In the genomic region with DNA sequence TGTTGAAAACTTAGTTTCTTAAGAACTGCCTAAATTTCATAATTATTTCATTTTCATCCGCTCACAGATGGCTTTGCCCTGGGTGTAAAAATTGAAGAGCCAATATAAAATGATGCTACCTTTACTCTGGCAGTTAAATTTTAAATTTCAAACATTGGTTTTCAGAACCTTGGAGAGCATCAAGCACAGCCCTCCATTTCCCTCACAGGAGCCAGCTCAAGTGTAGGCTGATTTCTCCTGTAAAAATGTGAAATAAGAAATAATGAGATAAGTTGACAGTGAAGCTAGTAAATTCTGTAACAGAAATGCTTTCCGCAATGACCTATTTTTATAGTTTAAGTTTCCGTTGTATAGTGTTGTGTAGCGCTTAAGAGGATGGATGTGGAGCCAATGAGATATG, we compare ENCODE assay signal across 2 cellular contexts.
A peak's percentile ranks its signal among the peaks of the same experiment; 100 is the strongest.
TF ChIP-seq lines count a peak whose summit lies in the region.

No MANE protein-coding gene starts in this region.

TF ChIP-seq in GM23338, 12 proteins besides CTCF, POLR2A, EP300 and RAD21 (continued from another document):
- TF ChIP-seq, protein P1, sequence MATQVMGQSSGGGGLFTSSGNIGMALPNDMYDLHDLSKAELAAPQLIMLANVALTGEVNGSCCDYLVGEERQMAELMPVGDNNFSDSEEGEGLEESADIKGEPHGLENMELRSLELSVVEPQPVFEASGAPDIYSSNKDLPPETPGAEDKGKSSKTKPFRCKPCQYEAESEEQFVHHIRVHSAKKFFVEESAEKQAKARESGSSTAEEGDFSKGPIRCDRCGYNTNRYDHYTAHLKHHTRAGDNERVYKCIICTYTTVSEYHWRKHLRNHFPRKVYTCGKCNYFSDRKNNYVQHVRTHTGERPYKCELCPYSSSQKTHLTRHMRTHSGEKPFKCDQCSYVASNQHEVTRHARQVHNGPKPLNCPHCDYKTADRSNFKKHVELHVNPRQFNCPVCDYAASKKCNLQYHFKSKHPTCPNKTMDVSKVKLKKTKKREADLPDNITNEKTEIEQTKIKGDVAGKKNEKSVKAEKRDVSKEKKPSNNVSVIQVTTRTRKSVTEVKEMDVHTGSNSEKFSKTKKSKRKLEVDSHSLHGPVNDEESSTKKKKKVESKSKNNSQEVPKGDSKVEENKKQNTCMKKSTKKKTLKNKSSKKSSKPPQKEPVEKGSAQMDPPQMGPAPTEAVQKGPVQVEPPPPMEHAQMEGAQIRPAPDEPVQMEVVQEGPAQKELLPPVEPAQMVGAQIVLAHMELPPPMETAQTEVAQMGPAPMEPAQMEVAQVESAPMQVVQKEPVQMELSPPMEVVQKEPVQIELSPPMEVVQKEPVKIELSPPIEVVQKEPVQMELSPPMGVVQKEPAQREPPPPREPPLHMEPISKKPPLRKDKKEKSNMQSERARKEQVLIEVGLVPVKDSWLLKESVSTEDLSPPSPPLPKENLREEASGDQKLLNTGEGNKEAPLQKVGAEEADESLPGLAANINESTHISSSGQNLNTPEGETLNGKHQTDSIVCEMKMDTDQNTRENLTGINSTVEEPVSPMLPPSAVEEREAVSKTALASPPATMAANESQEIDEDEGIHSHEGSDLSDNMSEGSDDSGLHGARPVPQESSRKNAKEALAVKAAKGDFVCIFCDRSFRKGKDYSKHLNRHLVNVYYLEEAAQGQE (IDR thresholded peaks at IDR 0.05; ENCODE audit: unreplicated experiment): peak; percentile 78
TF ChIP-seq in GM23338: peak in this region for 1.

TF ChIP-seq in SK-N-SH treated with all-trans-retinoic acid at 6 μM for 48 hours, 23 proteins besides CTCF, POLR2A, EP300 and RAD21 (continued from another document):
- TF ChIP-seq, protein P2, sequence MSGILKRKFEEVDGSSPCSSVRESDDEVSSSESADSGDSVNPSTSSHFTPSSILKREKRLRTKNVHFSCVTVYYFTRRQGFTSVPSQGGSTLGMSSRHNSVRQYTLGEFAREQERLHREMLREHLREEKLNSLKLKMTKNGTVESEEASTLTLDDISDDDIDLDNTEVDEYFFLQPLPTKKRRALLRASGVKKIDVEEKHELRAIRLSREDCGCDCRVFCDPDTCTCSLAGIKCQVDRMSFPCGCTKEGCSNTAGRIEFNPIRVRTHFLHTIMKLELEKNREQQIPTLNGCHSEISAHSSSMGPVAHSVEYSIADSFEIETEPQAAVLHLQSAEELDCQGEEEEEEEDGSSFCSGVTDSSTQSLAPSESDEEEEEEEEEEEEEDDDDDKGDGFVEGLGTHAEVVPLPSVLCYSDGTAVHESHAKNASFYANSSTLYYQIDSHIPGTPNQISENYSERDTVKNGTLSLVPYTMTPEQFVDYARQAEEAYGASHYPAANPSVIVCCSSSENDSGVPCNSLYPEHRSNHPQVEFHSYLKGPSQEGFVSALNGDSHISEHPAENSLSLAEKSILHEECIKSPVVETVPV (CRISPR knock-in tag; IDR thresholded peaks at IDR 0.05): no peak
- TF ChIP-seq, protein P3, sequence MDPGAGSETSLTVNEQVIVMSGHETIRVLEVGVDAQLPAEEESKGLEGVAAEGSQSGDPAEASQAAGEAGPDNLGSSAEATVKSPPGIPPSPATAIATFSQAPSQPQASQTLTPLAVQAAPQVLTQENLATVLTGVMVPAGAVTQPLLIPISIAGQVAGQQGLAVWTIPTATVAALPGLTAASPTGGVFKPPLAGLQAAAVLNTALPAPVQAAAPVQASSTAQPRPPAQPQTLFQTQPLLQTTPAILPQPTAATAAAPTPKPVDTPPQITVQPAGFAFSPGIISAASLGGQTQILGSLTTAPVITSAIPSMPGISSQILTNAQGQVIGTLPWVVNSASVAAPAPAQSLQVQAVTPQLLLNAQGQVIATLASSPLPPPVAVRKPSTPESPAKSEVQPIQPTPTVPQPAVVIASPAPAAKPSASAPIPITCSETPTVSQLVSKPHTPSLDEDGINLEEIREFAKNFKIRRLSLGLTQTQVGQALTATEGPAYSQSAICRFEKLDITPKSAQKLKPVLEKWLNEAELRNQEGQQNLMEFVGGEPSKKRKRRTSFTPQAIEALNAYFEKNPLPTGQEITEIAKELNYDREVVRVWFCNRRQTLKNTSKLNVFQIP (CRISPR knock-in tag; IDR thresholded peaks at IDR 0.05; ENCODE audit: borderline replicate concordance, low read depth): no peak
- TF ChIP-seq ZNF70 (CRISPR knock-in tag; IDR thresholded peaks at IDR 0.05) (no peak), SNAI2 (CRISPR knock-in tag; IDR thresholded peaks at IDR 0.05) (no peak)
TF ChIP-seq in SK-N-SH treated with all-trans-retinoic acid at 6 μM for 48 hours: peak in this region for 0.
